Comparison of ENCODE assay signal across 14 cellular contexts in genomic region chr4:38802561-38803355, GRCh38. TPM values are rescaled to one million over a fixed set of nuclear protein-coding genes. Genes with fewer than 3 reads are reported as not detected.
DNase-seq lines count a peak whose midpoint lies in the region; ATAC-seq and TF ChIP-seq lines count a peak whose summit lies in the region.
"Had no signal": no experiment of that assay in that cellular context is flagged by ENCODE, and none has a peak within 500 bp of the region (broad histone marks: within the 10 kb centered on the region; RNA-seq: fewer than 3 reads in every experiment).

No MANE protein-coding gene starts in this region.

- H3K4me3 Mint-ChIP-seq in activated T-cell treated with anti-CD3 and anti-CD28 coated beads, Interleukin-2, amount 50 U/mL, for 4 hours = peak overlapping the region; percentile 42
- H3K4me3 Mint-ChIP-seq in activated T-cell treated with anti-CD3 and anti-CD28 coated beads, Interleukin-2, amount 50 U/mL, for 24 hours = no peak overlapping the region
- H3K4me3 Mint-ChIP-seq in stimulated activated memory B cell treated with anti-CD40 and anti-IgM and Interleukin-4, amounts not matched to agents 10 μg/mL and 1 μg/mL and 100 μg/mL, for 72 hours = peak overlapping the region; percentile 16
- H3K4me3 Mint-ChIP-seq: brain had no signal

- H3K4me1 ChIP-seq in MM.1S (ENCODE audit: low read length) (peaks cover 13% of the 10 kb centered on the region), esophagus squamous epithelium (peaks cover 0 to 32% (median 9%) of the 10 kb centered on the region in 3 donors)

- H3K9ac ChIP-seq in MM.1S (ENCODE audit: low read length) = no peak overlapping the region

- H3K9me3 ChIP-seq in MM.1S (replicated peaks; ENCODE audit: insufficient read depth, low read length) (no peaks in the 10 kb centered on the region), esophagus squamous epithelium (peaks cover 0 to 3% (median 0%) of the 10 kb centered on the region in 3 donors)

- peaks cover 51% of the 10 kb centered on the region for H3K36me3 Mint-ChIP-seq in activated T-cell treated with anti-CD3 and anti-CD28 coated beads, Interleukin-2, amount 50 U/mL, for 4 hours (ENCODE audit: insufficient read depth)
- H3K36me3 Mint-ChIP-seq in activated T-cell treated with anti-CD3 and anti-CD28 coated beads, Interleukin-2, amount 50 U/mL, for 24 hours (ENCODE audit: low read depth) = peaks cover 53% of the 10 kb centered on the region
- H3K36me3 Mint-ChIP-seq in stimulated activated memory B cell treated with anti-CD40 and anti-IgM and Interleukin-4, amounts not matched to agents 10 μg/mL and 1 μg/mL and 100 μg/mL, for 72 hours = peaks cover 57% of the 10 kb centered on the region
- H3K36me3 Mint-ChIP-seq: brain had no signal

- H3K27ac ChIP-seq in MM.1S (ENCODE audit: low read length) = no peak overlapping the region
- H3K27ac ChIP-seq in esophagus squamous epithelium = no peak overlapping the region
- H3K27ac ChIP-seq: ovary had no signal

- peak overlapping the region; percentile 86; the same call in 1 of the 2 replicates for H3K4me2 ChIP-seq in MM.1S (ENCODE audit: low read depth, low read length)

- H3K79me2 ChIP-seq in MM.1S (ENCODE audit: low read length) = peaks cover 5% of the 10 kb centered on the region

- no peak overlapping the region for H3K4me3 ChIP-seq in MM.1S (ENCODE audit: low read length)
- peak overlapping the region in 3 of 4 donors; percentile 5 to 62 (median 36) for H3K4me3 ChIP-seq in esophagus squamous epithelium

- H3K9me3 Mint-ChIP-seq in activated T-cell treated with anti-CD3 and anti-CD28 coated beads, Interleukin-2, amount 50 U/mL, for 4 hours = peaks cover 35% of the 10 kb centered on the region
- H3K9me3 Mint-ChIP-seq in activated T-cell treated with anti-CD3 and anti-CD28 coated beads, Interleukin-2, amount 50 U/mL, for 24 hours = peaks cover 28% of the 10 kb centered on the region
- H3K9me3 Mint-ChIP-seq in stimulated activated memory B cell treated with anti-CD40 and anti-IgM and Interleukin-4, amounts not matched to agents 10 μg/mL and 1 μg/mL and 100 μg/mL, for 72 hours = peaks cover 11% of the 10 kb centered on the region

- H3K36me3 ChIP-seq in MM.1S (replicated peaks; ENCODE audit: insufficient read depth, low read length) (no peaks in the 10 kb centered on the region), esophagus squamous epithelium (peaks cover 0 to 31% (median 0%) of the 10 kb centered on the region in 3 donors)
- H3K36me3 ChIP-seq: ovary had no signal

- no peak for TF ChIP-seq POLR2A in esophagus squamous epithelium (IDR thresholded peaks at IDR 0.05)

- H4K20me1 ChIP-seq in MM.1S (ENCODE audit: insufficient read depth, low read length) = no peaks in the 10 kb centered on the region

- peaks cover 43% of the 10 kb centered on the region for H3K4me1 Mint-ChIP-seq in activated T-cell treated with anti-CD3 and anti-CD28 coated beads, Interleukin-2, amount 50 U/mL, for 4 hours (ENCODE audit: low read depth)
- H3K4me1 Mint-ChIP-seq in activated T-cell treated with anti-CD3 and anti-CD28 coated beads, Interleukin-2, amount 50 U/mL, for 24 hours (ENCODE audit: low read depth) = peaks cover 30% of the 10 kb centered on the region
- peaks cover 53% of the 10 kb centered on the region for H3K4me1 Mint-ChIP-seq in stimulated activated memory B cell treated with anti-CD40 and anti-IgM and Interleukin-4, amounts not matched to agents 10 μg/mL and 1 μg/mL and 100 μg/mL, for 72 hours

- intact Hi-C loops in esophagus squamous epithelium (cut with DNase I) = no loop called here

- no peaks in the 10 kb centered on the region for H3K9me2 ChIP-seq in MM.1S (replicated peaks; ENCODE audit: insufficient read depth, low read length)

- WGBS in esophagus squamous epithelium, 2 donors = 92 to 95% methylated on average over 12 to 15 of the region's 15 CpGs

- DNase-seq in activated T-cell treated with anti-CD3 and anti-CD28 coated beads, Interleukin-2, amount 50 U/mL, for 4 hours = no peak
- no peak for DNase-seq in activated T-cell treated with anti-CD3 and anti-CD28 coated beads, Interleukin-2, amount 50 U/mL, for 24 hours
- DNase-seq in MM.1S (no peak), esophagus squamous epithelium (lab: John Stamatoyannopoulos, UW) (no peak), NCI-H2196 (lab: John Stamatoyannopoulos, UW; ENCODE audit: unreplicated experiment) (no peak)
- DNase-seq: activated T-cell treated with anti-CD3 and anti-CD28 coated beads, Interleukin-2, amount 50 U/mL, for 1 hour; NCI-H2029; ovary; stimulated activated CD4-positive, alpha-beta T cell treated with anti-CD3 and anti-CD28 coated beads, Interleukin-15, amount 100 ng/mL, for 24 hours had no signal

- peaks cover 27% of the 10 kb centered on the region for H3F3A ChIP-seq in MM.1S (ENCODE audit: insufficient read depth, low read length)

- H2AFZ ChIP-seq in MM.1S (ENCODE audit: low read length) = no peak overlapping the region

- ATAC-seq in activated T-cell treated with anti-CD3 and anti-CD28 coated beads, Interleukin-2, amount 50 U/mL, for 4 hours = no peak
- ATAC-seq in stimulated activated memory B cell treated with anti-CD40 and anti-IgM and Interleukin-4, amounts not matched to agents 10 μg/mL and 1 μg/mL and 100 μg/mL, for 72 hours = no peak
- ATAC-seq in GM21390 (IDR thresholded peaks at IDR 0.05; ENCODE audit: unreplicated experiment) (no peak), GM21528 (IDR thresholded peaks at IDR 0.05; ENCODE audit: low FRiP score, unreplicated experiment) (no peak)

- no peak overlapping the region for H3K27ac Mint-ChIP-seq in activated T-cell treated with anti-CD3 and anti-CD28 coated beads, Interleukin-2, amount 50 U/mL, for 24 hours
- peak overlapping the region; percentile 97 for H3K27ac Mint-ChIP-seq in stimulated activated memory B cell treated with anti-CD40 and anti-IgM and Interleukin-4, amounts not matched to agents 10 μg/mL and 1 μg/mL and 100 μg/mL, for 72 hours
- H3K27ac Mint-ChIP-seq: brain had no signal

- TF ChIP-seq CTCF in MM.1S (IDR thresholded peaks at IDR 0.05; ENCODE audit: low read length) (no peak), esophagus squamous epithelium (IDR thresholded peaks at IDR 0.05) (no peak)

- no peaks in the 10 kb centered on the region for H3K27me3 Mint-ChIP-seq in activated T-cell treated with anti-CD3 and anti-CD28 coated beads, Interleukin-2, amount 50 U/mL, for 4 hours (ENCODE audit: low read depth)
- H3K27me3 Mint-ChIP-seq in activated T-cell treated with anti-CD3 and anti-CD28 coated beads, Interleukin-2, amount 50 U/mL, for 24 hours = no peaks in the 10 kb centered on the region
- no peaks in the 10 kb centered on the region for H3K27me3 Mint-ChIP-seq in stimulated activated memory B cell treated with anti-CD40 and anti-IgM and Interleukin-4, amounts not matched to agents 10 μg/mL and 1 μg/mL and 100 μg/mL, for 72 hours

- no peaks in the 10 kb centered on the region for H3K27me3 ChIP-seq in MM.1S (replicated peaks; ENCODE audit: insufficient read depth, low read length)
- no peaks in the 10 kb centered on the region for H3K27me3 ChIP-seq in esophagus squamous epithelium
- H3K27me3 ChIP-seq: ovary had no signal

RNA-seq across cellular contexts. Expression of gene TLR1, which starts 1.8 kb away (rescaled TPM):
- 1 to 10 TPM in 2 of 3 donors, under 1 TPM in 1; 0.53 to 2.0 (median 1.1) TPM for total RNA-seq in activated T-cell treated with anti-CD3 and anti-CD28 coated beads, Interleukin-2, amount 50 U/mL, for 4 hours
- total RNA-seq in esophagus squamous epithelium = 10 to 100 TPM in 2 of 4 donors, 1 to 10 TPM in 2; 2.5 to 11.3 (median 10.3) TPM
- total RNA-seq: G401 had no signal

RNA-seq across cellular contexts. Expression of gene TLR10, which starts 20.0 kb away (rescaled TPM):
- under 1 TPM in 2 of 3 donors, not detected in 1; 0.13 to 0.22 TPM for total RNA-seq in activated T-cell treated with anti-CD3 and anti-CD28 coated beads, Interleukin-2, amount 50 U/mL, for 4 hours
- total RNA-seq in esophagus squamous epithelium = under 1 TPM in 3 of 4 donors, not detected in 1; 0.09 to 0.38 (median 0.38) TPM
- total RNA-seq: G401 had no signal

RNA-seq across cellular contexts. Expression of gene TLR6, which starts 53.9 kb away (rescaled TPM):
- 1 to 10 TPM in 1 of 3 donors, under 1 TPM in 2; 0.73 to 1.9 (median 0.95) TPM for total RNA-seq in activated T-cell treated with anti-CD3 and anti-CD28 coated beads, Interleukin-2, amount 50 U/mL, for 4 hours
- 1 to 10 TPM; 1.1 to 3.3 (median 2.5) TPM for total RNA-seq in esophagus squamous epithelium
